Comparison of ENCODE assay signal across 28 cellular contexts in the genomic region with DNA sequence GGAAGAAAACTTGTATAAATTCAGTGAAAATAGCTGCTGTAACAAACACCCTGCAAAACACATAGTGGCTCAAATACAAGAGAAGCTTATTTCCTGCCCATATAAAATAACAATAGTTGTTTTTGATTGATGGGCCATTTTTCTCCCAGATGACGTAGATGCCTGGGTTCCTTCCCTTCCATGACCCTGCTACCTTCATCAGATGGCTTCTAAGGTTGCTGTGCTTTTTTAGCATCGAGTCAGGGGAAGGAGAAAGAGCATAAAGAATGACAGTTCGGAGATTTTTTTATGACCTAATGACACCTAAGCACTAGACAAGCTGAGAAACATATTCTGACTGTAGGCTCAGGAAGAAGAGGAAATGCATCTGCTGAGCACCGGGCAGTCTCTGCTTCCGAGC. TPM values are rescaled to one million over a fixed set of nuclear protein-coding genes. Genes with fewer than 3 reads are reported as not detected.
"Had no signal": no experiment of that assay in that cellular context is flagged by ENCODE, and none has a peak within 500 bp of the region (broad histone marks: within the 10 kb centered on the region; RNA-seq: fewer than 3 reads in every experiment).

No MANE protein-coding gene starts in this region.

- H3K4me3 Mint-ChIP-seq: dendritic cell treated with granulocyte-macrophage colony-stimulating factor and Interleukin-4, amounts not matched to agents 40 ng/mL and 50 ng/mL, for 4 days; memory B cell; naive thymus-derived CD4-positive, alpha-beta T cell had no signal

- H3K4me1 ChIP-seq: colonic mucosa, gastrocnemius medialis, left lung, lower lobe of right lung had no signal

- H3K27me3 ChIP-seq: colonic mucosa, esophagus squamous epithelium, gastrocnemius medialis, heart right ventricle, left lung had no signal

- H3K9me3 ChIP-seq: colonic mucosa, esophagus squamous epithelium, gastrocnemius medialis, left lung, lower lobe of right lung had no signal

- H3K36me3 ChIP-seq: colonic mucosa, esophagus squamous epithelium, gastrocnemius medialis, heart right ventricle, left lung, lower lobe of right lung had no signal

- FAIRE-seq: islet of Langerhans, keratinocyte had no signal

- ATAC-seq: esophagus mucosa; gastrocnemius medialis; left cardiac atrium; left lung; left ventricle myocardium superior; lower lobe of right lung; naive thymus-derived CD4-positive, alpha-beta T cell had no signal

- DNase-seq: colonic mucosa; cortex of kidney; dorsolateral prefrontal cortex; effector CD4-positive, alpha-beta T cell; effector memory CD4-positive, alpha-beta T cell; erythroblast; esophagus squamous epithelium; foreskin fibroblast; foreskin melanocyte; gastrocnemius medialis; glutamatergic neuron; head of caudate nucleus; heart right ventricle; hippocampal formation; left cardiac atrium; left lung; left ventricle myocardium superior; lower lobe of right lung; mammary epithelial cell; mesendoderm; midbrain; naive thymus-derived CD4-positive, alpha-beta T cell had no signal

- H3K27ac ChIP-seq: colonic mucosa, dorsolateral prefrontal cortex, epithelial cell of prostate, esophagus squamous epithelium, gastrocnemius medialis, heart right ventricle, left lung, lower lobe of right lung had no signal

- H3K27me3 Mint-ChIP-seq: dendritic cell treated with granulocyte-macrophage colony-stimulating factor and Interleukin-4, amounts not matched to agents 40 ng/mL and 50 ng/mL, for 4 days; memory B cell had no signal

- H3K4me3 ChIP-seq: colonic mucosa, dorsolateral prefrontal cortex, esophagus squamous epithelium, gastrocnemius medialis, heart right ventricle, left lung, lower lobe of right lung had no signal

- H3K4me1 Mint-ChIP-seq: memory B cell; naive thymus-derived CD4-positive, alpha-beta T cell had no signal

- H3K27ac Mint-ChIP-seq: dendritic cell treated with granulocyte-macrophage colony-stimulating factor and Interleukin-4, amounts not matched to agents 40 ng/mL and 50 ng/mL, for 4 days; memory B cell; naive thymus-derived CD4-positive, alpha-beta T cell had no signal

RNA-seq across cellular contexts. Expression of a gene that starts 34.7 kb away (rescaled TPM):
- polyA plus RNA-seq: naive thymus-derived CD4-positive, alpha-beta T cell had no signal
